Comparison of ENCODE assay signal across 12 cellular contexts in the genomic region with DNA sequence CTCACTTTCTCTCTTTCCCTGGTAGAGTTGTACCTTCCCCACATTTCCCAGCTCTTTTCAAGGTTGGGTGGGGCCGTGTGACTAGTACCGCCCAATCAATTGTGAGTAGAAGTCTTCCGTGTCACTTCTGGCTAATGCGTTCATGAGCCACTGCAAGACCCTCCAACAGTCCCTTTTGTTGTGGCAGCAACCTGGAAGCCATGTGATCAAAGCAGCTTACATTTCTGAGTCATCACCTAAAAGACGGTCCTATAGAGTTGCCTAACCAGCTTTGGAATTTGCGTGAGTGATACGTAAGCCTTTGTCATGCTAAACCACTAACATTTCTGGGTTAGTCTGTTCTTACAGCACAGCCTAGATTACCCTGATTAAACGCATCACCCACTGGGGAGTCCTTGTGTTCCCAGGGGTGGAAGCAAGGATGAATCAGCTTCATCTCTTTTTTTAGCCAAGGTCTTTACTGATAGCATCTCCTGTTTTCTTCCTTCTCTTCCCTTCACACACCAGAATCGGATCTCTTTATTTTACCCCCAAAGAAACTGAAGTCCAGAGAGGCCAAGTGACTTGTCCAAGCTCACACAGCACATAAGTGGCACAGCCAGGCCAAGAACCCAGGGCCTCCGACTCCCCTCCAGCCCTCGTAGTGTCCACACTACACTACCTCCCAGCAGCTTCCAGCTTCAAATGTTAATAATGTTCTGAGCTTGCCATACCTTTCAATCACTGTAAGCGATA.
DNase-seq lines count a peak whose midpoint lies in the region; ATAC-seq and TF ChIP-seq lines count a peak whose summit lies in the region.
"Had no signal": no experiment of that assay in that cellular context is flagged by ENCODE, and none has a peak within 500 bp of the region (broad histone marks: within the 10 kb centered on the region; RNA-seq: fewer than 3 reads in every experiment).

No MANE protein-coding gene starts in this region.

- in situ Hi-C loops in brain microvascular endothelial cell (cut with HindIII; ENCODE audit: low pct_ligation_motif_present, low sequenced_read_pairs), result no loop called here

- H3K27me3 ChIP-seq in brain microvascular endothelial cell (replicated peaks) (no peaks in the 10 kb centered on the region), kidney epithelial cell (ENCODE audit: control insufficient read depth, insufficient read depth, low read length) (no peaks in the 10 kb centered on the region)
- H3K27me3 ChIP-seq: adrenal gland had no signal

- H3K4me3 ChIP-seq in brain microvascular endothelial cell (ENCODE audit: low read depth, low read length) (no peak overlapping the region), kidney epithelial cell (ENCODE audit: low read depth, low read length) (no peak overlapping the region)
- H3K4me3 ChIP-seq: adrenal gland had no signal

- H3K27ac ChIP-seq in brain microvascular endothelial cell, result peak overlapping the region; percentile 80
- H3K27ac ChIP-seq: adrenal gland had no signal

- intact Hi-C loops in Right ventricle myocardium inferior (cut with DNase I), result no loop called here

- ATAC-seq in Right ventricle myocardium inferior (no peak), GM21576 (IDR thresholded peaks at IDR 0.05; ENCODE audit: unreplicated experiment) (no peak), GM21619 (IDR thresholded peaks at IDR 0.05; ENCODE audit: unreplicated experiment) (no peak), GM18867 (IDR thresholded peaks at IDR 0.05; ENCODE audit: unreplicated experiment) (no peak)
- ATAC-seq: natural killer cell treated with Interleukin-12 subunit alpha and Interleukin-12 subunit beta and Interleukin-15 and Interleukin-18, amount 100 ng/mL, for 72 hours had no signal

- DNase-seq in Daoy (ENCODE audit: low read depth) (peak; percentile 34), LoVo (ENCODE audit: low spot score) (peak; percentile 6), brain microvascular endothelial cell (peak; percentile 98), kidney epithelial cell (ENCODE audit: low read depth) (peak; percentile 25), Right ventricle myocardium inferior (ENCODE audit: missing footprints) (no peak)
- DNase-seq: activated CD4-positive, alpha-beta T cell treated with anti-CD3 and anti-CD28 coated beads for 4 hours; DMS 273 treated with DMSO at 0.1 percent for 48 hours had no signal

- TF ChIP-seq CTCF in brain microvascular endothelial cell (IDR thresholded peaks at IDR 0.05; ENCODE audit: low read depth, low read length, missing control alignments), result no peak
- TF ChIP-seq CTCF in kidney epithelial cell (IDR thresholded peaks at IDR 0.05; ENCODE audit: insufficient read depth, low read length, poor library complexity, severe bottlenecking), result no peak

- H3K36me3 ChIP-seq in brain microvascular endothelial cell (replicated peaks), result no peaks in the 10 kb centered on the region
- no peaks in the 10 kb centered on the region for H3K36me3 ChIP-seq in kidney epithelial cell (ENCODE audit: control insufficient read depth, insufficient read depth, low read length)
- H3K36me3 ChIP-seq: adrenal gland had no signal
